In the genomic region with DNA sequence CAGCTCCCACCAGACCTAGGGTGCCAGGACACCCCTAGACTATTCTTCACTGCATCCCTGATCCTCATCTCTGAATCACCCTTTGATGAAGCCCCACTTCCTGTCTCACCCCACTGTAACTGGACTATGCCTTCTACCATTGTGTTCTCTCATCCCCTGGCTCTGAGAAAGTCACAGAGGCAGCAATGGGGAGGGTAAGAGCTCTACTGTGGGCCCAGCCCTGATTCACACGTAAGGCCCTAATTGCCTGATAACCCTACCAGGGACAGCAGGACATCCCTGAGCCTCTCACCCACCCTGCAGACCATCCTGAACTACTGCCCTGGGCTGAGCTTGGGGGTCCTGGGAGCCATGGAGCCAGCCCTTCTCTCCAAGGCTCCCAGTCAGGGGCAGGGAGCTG, we compare ENCODE assay signal across 23 cellular contexts. TPM values are rescaled to one million over a fixed set of nuclear protein-coding genes. Genes with fewer than 3 reads are reported as not detected.
DNase-seq lines count a peak whose midpoint lies in the region; ATAC-seq and TF ChIP-seq lines count a peak whose summit lies in the region.
"Had no signal": no experiment of that assay in that cellular context is flagged by ENCODE, and none has a peak within 500 bp of the region (broad histone marks: within the 10 kb centered on the region; RNA-seq: fewer than 3 reads in every experiment).

No MANE protein-coding gene starts in this region.

- H3K27me3 Mint-ChIP-seq in endodermal cell (ENCODE audit: insufficient read depth): no peaks in the 10 kb centered on the region
- H3K27me3 Mint-ChIP-seq in osteocyte (ENCODE audit: unreplicated experiment): no peaks in the 10 kb centered on the region
- H3K27me3 Mint-ChIP-seq: CD4-positive, alpha-beta memory T cell had no signal

- TF ChIP-seq CTCF in RWPE2 (IDR thresholded peaks at IDR 0.05; ENCODE audit: poor library complexity, severe bottlenecking) (no peak), endodermal cell (conservative IDR thresholded peaks at IDR 0.05) (no peak), osteocyte (IDR thresholded peaks at IDR 0.05) (no peak)

- no peak for ATAC-seq in RWPE2 (ENCODE audit: low read depth)
- ATAC-seq: GM23338 had no signal

- H3K9me3 Mint-ChIP-seq in endodermal cell (no peaks in the 10 kb centered on the region), osteocyte (ENCODE audit: unreplicated experiment) (peaks cover 7% of the 10 kb centered on the region)
- H3K9me3 Mint-ChIP-seq: CD4-positive, alpha-beta memory T cell; GM23338 had no signal

- DNase-seq in ELR (ENCODE audit: low read depth) (peak; percentile 27), RWPE2 (ENCODE audit: low spot score) (no peak), endodermal cell (peak; percentile 18), osteocyte (ENCODE audit: extremely low spot score, unreplicated experiment) (peak; percentile 48), COLO668 (lab: John Stamatoyannopoulos, UW; ENCODE audit: unreplicated experiment) (no peak), MG63 (no peak), 8988T (no peak)
- DNase-seq: CD4-positive, alpha-beta memory T cell; DND-41; IMR-90; NCI-H1105; NCI-H2029 treated with DMSO at 0.1 percent for 48 hours; NCI-H2171; NCI-H345; NCI-H524; NCI-H82; SJCRH30 had no signal

- H3K9me3 ChIP-seq in RWPE2 (ENCODE audit: severe bottlenecking) (no peaks in the 10 kb centered on the region), endodermal cell (ENCODE audit: control insufficient read depth, low read length) (no peaks in the 10 kb centered on the region), MG63 (no peaks in the 10 kb centered on the region)
- H3K9me3 ChIP-seq: HAP-1, Peyer's patch, SJCRH30 had no signal

- H3K4me1 ChIP-seq in RWPE2 (ENCODE audit: insufficient read depth, poor library complexity, severe bottlenecking): peaks cover 32% of the 10 kb centered on the region
- H3K4me1 ChIP-seq in endodermal cell (ENCODE audit: control insufficient read depth, insufficient read depth, low read length): no peaks in the 10 kb centered on the region
- H3K4me1 ChIP-seq: HAP-1 had no signal

- no peak overlapping the region for H3K27ac Mint-ChIP-seq in endodermal cell
- no peak overlapping the region for H3K27ac Mint-ChIP-seq in osteocyte (ENCODE audit: unreplicated experiment)
- H3K27ac Mint-ChIP-seq: CD4-positive, alpha-beta memory T cell; GM23338 had no signal

- H3K27me3 ChIP-seq in RWPE2 (ENCODE audit: insufficient read depth, poor library complexity, severe bottlenecking) (no peaks in the 10 kb centered on the region), endodermal cell (ENCODE audit: control insufficient read depth, insufficient read depth, low read length, poor library complexity, severe bottlenecking) (no peaks in the 10 kb centered on the region), MG63 (no peaks in the 10 kb centered on the region)
- H3K27me3 ChIP-seq: Peyer's patch, SJCRH30 had no signal

- H3K4me1 Mint-ChIP-seq in endodermal cell (no peaks in the 10 kb centered on the region), osteocyte (ENCODE audit: unreplicated experiment) (no peaks in the 10 kb centered on the region)

- H3K27ac ChIP-seq in RWPE2 (ENCODE audit: poor library complexity, severe bottlenecking): peak overlapping the region; percentile 75
- H3K27ac ChIP-seq in endodermal cell (ENCODE audit: low read depth, low read length): no peak overlapping the region
- H3K27ac ChIP-seq: KMS-11, Peyer's patch, SJCRH30 had no signal

- no peak overlapping the region for H3K4me3 Mint-ChIP-seq in endodermal cell
- no peak overlapping the region for H3K4me3 Mint-ChIP-seq in osteocyte (ENCODE audit: unreplicated experiment)
- H3K4me3 Mint-ChIP-seq: CD4-positive, alpha-beta memory T cell; GM23338 had no signal

- H3K9ac ChIP-seq in endodermal cell (ENCODE audit: extremely low read depth, low read length, poor library complexity, severe bottlenecking): no peak overlapping the region
- H3K9ac ChIP-seq: KMS-11 had no signal

- H3K36me3 ChIP-seq in RWPE2 (ENCODE audit: low read depth) (no peaks in the 10 kb centered on the region), endodermal cell (ENCODE audit: control insufficient read depth, insufficient read depth, low read length) (no peaks in the 10 kb centered on the region), MG63 (no peaks in the 10 kb centered on the region)
- H3K36me3 ChIP-seq: HAP-1, Peyer's patch, SJCRH30 had no signal

- no peaks in the 10 kb centered on the region for H3K36me3 Mint-ChIP-seq in endodermal cell (ENCODE audit: low read depth)
- no peaks in the 10 kb centered on the region for H3K36me3 Mint-ChIP-seq in osteocyte (ENCODE audit: unreplicated experiment)
- H3K36me3 Mint-ChIP-seq: CD4-positive, alpha-beta memory T cell had no signal

- 77 to 100% methylated on average over 1 of the region's 1 CpG for WGBS in endodermal cell (ENCODE audit: insufficient coverage in 1 of 2, insufficient read length in 1 of 2), 2 experiments

- no peak overlapping the region for H3K4me3 ChIP-seq in RWPE2 (ENCODE audit: severe bottlenecking)
- no peak overlapping the region for H3K4me3 ChIP-seq in endodermal cell (ENCODE audit: low read length)
- H3K4me3 ChIP-seq in MG63: no peak overlapping the region
- H3K4me3 ChIP-seq: GM23338, HAP-1, Peyer's patch, SJCRH30 had no signal

RNA-seq across cellular contexts. Expression of a gene that starts 1.5 kb away (rescaled TPM):
- 1 to 10 TPM; 2.2 to 2.3 TPM for total RNA-seq in endodermal cell
- 2.1 TPM for polyA plus RNA-seq in endodermal cell (2013, experiment 1 of 2)
- 1.3 TPM for polyA plus RNA-seq in endodermal cell (2013, experiment 2 of 2)
- total RNA-seq in osteocyte: 1.3 and 1.6 TPM in 2 replicates
- total RNA-seq in MG63 (2014; rRNA removed; shearing (Covaris generic); ENCODE audit: low replicate concordance): 2.0 and 2.3 TPM in 2 replicates
- total RNA-seq: IMR-90 had no signal
- polyA plus RNA-seq: CD4-positive, alpha-beta memory T cell had no signal

RNA-seq across cellular contexts. Expression of a gene that starts 24.4 kb away (rescaled TPM):
- total RNA-seq in endodermal cell (1 to 10 TPM in 1 of 2 donors, under 1 TPM in 1; 0.26 to 1.3 TPM), osteocyte (0.57 and 1.4 TPM in 2 replicates)
- 5.0 TPM for polyA plus RNA-seq in endodermal cell (2013, experiment 1 of 2)
- 4.1 TPM for polyA plus RNA-seq in endodermal cell (2013, experiment 2 of 2)
- 7.7 and 14.1 TPM in 2 replicates for total RNA-seq in MG63 (2014; rRNA removed; shearing (Covaris generic); ENCODE audit: low replicate concordance)
- total RNA-seq: CD4-positive, alpha-beta memory T cell; G401; OCI-LY7; SJCRH30 had no signal
- polyA plus RNA-seq: CD4-positive, alpha-beta memory T cell had no signal

Comparison
In these comparisons a context has a peak if more than half of its experiments do, and no peak if none do; other contexts are left out.
1. DNase-seq: peak in ELR (single experiment), endodermal cell (single experiment) and osteocyte (single experiment); none in RWPE2 (single experiment), COLO668 (single experiment), MG63 (single experiment) and 8988T (single experiment).